Comparison of ENCODE assay signal across 8 cellular contexts in the genomic region with DNA sequence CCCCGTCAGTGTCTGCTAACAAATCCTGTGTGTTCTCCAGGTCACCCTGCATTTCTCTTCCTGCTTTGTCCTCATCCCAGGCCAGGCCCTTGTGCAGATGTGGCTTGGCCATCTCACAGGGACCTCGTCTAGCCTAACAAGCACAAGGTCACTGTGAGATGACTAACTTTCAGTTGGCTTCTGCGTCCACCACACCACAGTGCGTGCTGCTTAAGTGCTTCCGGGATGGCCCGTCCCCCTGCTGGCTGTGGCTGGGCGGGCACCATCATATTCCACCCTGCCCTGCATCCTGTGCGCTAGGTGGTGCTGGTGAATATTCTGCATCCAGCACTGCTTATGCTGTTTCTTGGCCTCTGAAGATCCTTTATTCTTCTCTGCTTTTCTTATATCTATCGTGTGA. TPM values are rescaled to one million over a fixed set of nuclear protein-coding genes. Genes with fewer than 3 reads are reported as not detected.
DNase-seq lines count a peak whose midpoint lies in the region; ATAC-seq, FAIRE-seq and TF ChIP-seq lines count a peak whose summit lies in the region.

No MANE protein-coding gene starts in this region.

- no peaks in the 10 kb centered on the region for H3K4me1 Mint-ChIP-seq in naive thymus-derived CD4-positive, alpha-beta T cell

- H3K4me3 ChIP-seq in DND-41 (ENCODE audit: low read depth in 1 of 2, low read length in 2 of 2) (no peak overlapping the region), K562 (no peak overlapping the region)
- no peak overlapping the region for H3K4me3 ChIP-seq in naive thymus-derived CD4-positive, alpha-beta T cell (ENCODE audit: low read length)

- peak in 1 of 2 experiments; percentile 9; a peak in 1 of 4 replicates for TF ChIP-seq RAD21 in K562 (CRISPR knock-in tag; conservative IDR thresholded peaks at IDR 0.05 in 1 of 2, IDR thresholded peaks at IDR 0.05 in 1 of 2)

- H2AFZ ChIP-seq in DND-41 (ENCODE audit: low read depth, low read length) (no peak overlapping the region), K562 (ENCODE audit: low read depth, low read length) (no peak overlapping the region)

- H3K9ac ChIP-seq in DND-41 (ENCODE audit: low read depth, low read length) (no peak overlapping the region), K562 (ENCODE audit: insufficient read depth in 1 of 2, low read depth in 2 of 2, low read length in 2 of 2) (no peak overlapping the region)

- H3K27ac Mint-ChIP-seq in naive thymus-derived CD4-positive, alpha-beta T cell: peak overlapping the region in 5 of 9 donors; percentile 26 to 82 (median 79)

- CTCF ChIA-PET in K562 (lab: Yijun Ruan, JAX; ENCODE audit: low intra/inter-chr PET ratio): no interaction called here
- CTCF ChIA-PET in naive thymus-derived CD4-positive, alpha-beta T cell (lab: Charles Lee): no interaction called here

- TF ChIP-seq POLR2A in K562 (conservative IDR thresholded peaks at IDR 0.05): no peak

- DNase-seq in DND-41: no peak
- DNase-seq in HPDE6-E6E7 (ENCODE audit: extremely low spot score): peak; percentile 20
- DNase-seq in K562 (ENCODE audit: extremely low read depth in 1 of 4, low spot score in 3 of 4): peak in 3 of 4 experiments; percentile 8 to 20 (median 18)
- no peak for DNase-seq in naive thymus-derived CD4-positive, alpha-beta T cell
- DNase-seq in AML-193 (lab: John Stamatoyannopoulos, UW): no peak
- no peak for DNase-seq in NCI-H1092 (lab: John Stamatoyannopoulos, UW)
- DNase-seq in cerebellum (ENCODE audit: low spot score): no peak

- H3K9me3 ChIP-seq in DND-41 (ENCODE audit: insufficient read depth, low read length, severe bottlenecking) (no peaks in the 10 kb centered on the region), K562 (replicated peaks; ENCODE audit: control insufficient read depth, insufficient read depth, low read depth, low read length) (no peaks in the 10 kb centered on the region)
- no peaks in the 10 kb centered on the region for H3K9me3 ChIP-seq in naive thymus-derived CD4-positive, alpha-beta T cell (ENCODE audit: control insufficient read depth in 2 of 3, low read length in 3 of 3)

- H4K20me1 ChIP-seq in DND-41 (ENCODE audit: insufficient read depth, low read length) (no peaks in the 10 kb centered on the region), K562 (replicated peaks; ENCODE audit: control insufficient read depth, insufficient read depth, low read length) (no peaks in the 10 kb centered on the region)

- in situ Hi-C loops in K562 (cut with MboI): no loop called here

- POLR2A ChIA-PET in K562 (lab: Yijun Ruan, JAX): no interaction called here
- POLR2A ChIA-PET in naive thymus-derived CD4-positive, alpha-beta T cell (lab: Charles Lee): no interaction called here

- BruUV-seq in K562 (replicated peaks; lab: Mats Ljungman, UMichigan): no TSS peak

- H3K36me3 Mint-ChIP-seq in naive thymus-derived CD4-positive, alpha-beta T cell: peaks cover 0 to 82% (median 7%) of the 10 kb centered on the region in 5 donors

- no peak overlapping the region for H3K4me3 Mint-ChIP-seq in naive thymus-derived CD4-positive, alpha-beta T cell

- TF ChIP-seq EP300 in K562 (IDR thresholded peaks at IDR 0.05; ENCODE audit: low read length): no peak

- H3K27me3 ChIP-seq in DND-41 (ENCODE audit: insufficient read depth, low read length, poor library complexity): no peaks in the 10 kb centered on the region
- H3K27me3 ChIP-seq in K562 (ENCODE audit: control insufficient read depth in 2 of 2, insufficient read depth in 2 of 2, low read length in 2 of 2): no peaks in the 10 kb centered on the region
- no peaks in the 10 kb centered on the region for H3K27me3 ChIP-seq in naive thymus-derived CD4-positive, alpha-beta T cell (ENCODE audit: control insufficient read depth in 2 of 2, insufficient read depth in 2 of 2, low read length in 2 of 2)

- no peaks in the 10 kb centered on the region for H3K9me1 ChIP-seq in K562 (ENCODE audit: control insufficient read depth, insufficient read depth, low read length)

- WGBS in K562 (ENCODE audit: insufficient coverage, low coverage, missing lambda C conversion rate): 83% methylated on average over 5 of the region's 9 CpGs

- H3K4me2 ChIP-seq in DND-41 (ENCODE audit: insufficient read depth, low read length) (no peak overlapping the region), K562 (ENCODE audit: insufficient read depth, low read length) (no peak overlapping the region)

- H3K79me2 ChIP-seq in DND-41 (ENCODE audit: insufficient read depth, low read length) (no peaks in the 10 kb centered on the region), K562 (ENCODE audit: control insufficient read depth, insufficient read depth, low read length) (no peaks in the 10 kb centered on the region)

- TF ChIP-seq CTCF in DND-41 (IDR thresholded peaks at IDR 0.05; ENCODE audit: borderline replicate concordance, extremely low read depth, low read length, poor library complexity, severe bottlenecking) (peak; percentile 49), K562 (IDR thresholded peaks at IDR 0.05 in 2 of 3, conservative IDR thresholded peaks at IDR 0.05 in 1 of 3; ENCODE audit: insufficient read depth in 2 of 3, low read depth in 1 of 3, low read length in 3 of 3) (peak; percentile 30 to 81 (median 49); a peak in 5 of 6 replicates)

- H3K4me1 ChIP-seq in DND-41 (ENCODE audit: insufficient read depth, low read length): no peaks in the 10 kb centered on the region
- H3K4me1 ChIP-seq in K562 (replicated peaks in 1 of 2; ENCODE audit: control insufficient read depth in 2 of 2, insufficient read depth in 2 of 2, low read length in 2 of 2): peaks cover 0 to 3% of the 10 kb centered on the region in 2 experiments; a peak in 3 of 5 replicates
- H3K4me1 ChIP-seq in naive thymus-derived CD4-positive, alpha-beta T cell (ENCODE audit: control insufficient read depth in 2 of 2, insufficient read depth in 2 of 2, low read length in 2 of 2): no peaks in the 10 kb centered on the region

- H3K27ac ChIP-seq in DND-41 (ENCODE audit: low read length): no peak overlapping the region
- H3K27ac ChIP-seq in K562 (ENCODE audit: extremely low read depth, low read depth, low read length): no peak overlapping the region
- no peak overlapping the region for H3K27ac ChIP-seq in naive thymus-derived CD4-positive, alpha-beta T cell (ENCODE audit: low read depth, low read length)

- H3K27me3 Mint-ChIP-seq in naive thymus-derived CD4-positive, alpha-beta T cell: no peaks in the 10 kb centered on the region

- intact Hi-C loops in K562 (cut with micrococcal nuclease): no loop called here
- intact Hi-C loops in naive thymus-derived CD4-positive, alpha-beta T cell (cut with micrococcal nuclease): no loop called here

- no peaks in the 10 kb centered on the region for H3K9me3 Mint-ChIP-seq in naive thymus-derived CD4-positive, alpha-beta T cell

- ATAC-seq in DND-41 (ENCODE audit: insufficient read depth, low read depth) (peak; percentile 66), K562 (peak; percentile 83), HG03565 (IDR thresholded peaks at IDR 0.05; ENCODE audit: unreplicated experiment) (no peak)
- ATAC-seq in naive thymus-derived CD4-positive, alpha-beta T cell: peak; percentile 84

- H3K36me3 ChIP-seq in DND-41 (ENCODE audit: insufficient read depth, low read length): peaks cover 80% of the 10 kb centered on the region
- peaks cover 96% of the 10 kb centered on the region for H3K36me3 ChIP-seq in K562 (ENCODE audit: control insufficient read depth, insufficient read depth, low read length)
- peaks cover 0 to 86% (median 11%) of the 10 kb centered on the region in 3 experiments for H3K36me3 ChIP-seq in naive thymus-derived CD4-positive, alpha-beta T cell (ENCODE audit: control insufficient read depth in 2 of 3, insufficient read depth in 3 of 3, low read length in 3 of 3)

- FAIRE-seq in K562 (lab: Jason Lieb, UNC): no peak

RNA-seq across cellular contexts. Expression of a gene that starts 33.8 kb away (rescaled TPM):
- 88.9 and 162 TPM in 2 replicates for total RNA-seq in K562 (2011; cell fraction: chromatin; rRNA removed; ENCODE audit: low replicate concordance)
- 63.4 and 67.4 TPM in 2 replicates for total RNA-seq in K562 (2011; cell fraction: nucleolus; rRNA removed)
- 139 and 146 TPM in 2 replicates for total RNA-seq in K562 (2011; cell fraction: nucleoplasm; rRNA removed)
- 142 and 153 TPM in 2 replicates for total RNA-seq in K562 (2014; rRNA removed)
- total RNA-seq in K562 (2014; rRNA removed; fragmentation: Illumina TruSeq; extraction: Trizol): 202 and 217 TPM in 2 replicates
- 192 and 211 TPM in 2 replicates for total RNA-seq in K562 (2015; rRNA removed; fragmentation: Illumina TruSeq; extraction: Trizol)
- total RNA-seq in K562 (2021): 148 and 169 TPM in 2 replicates
- 245 and 364 TPM in 2 replicates for polyA plus RNA-seq in K562 (2011; rRNA removed)
- polyA plus RNA-seq in K562 (2011; cell fraction: cytosol; rRNA removed): 164 and 228 TPM in 2 replicates
- polyA plus RNA-seq in K562 (2011; cell fraction: nucleus; rRNA removed): 132 and 149 TPM in 2 replicates
- polyA plus RNA-seq in K562 (2012): 121 and 217 TPM in 2 replicates
- polyA plus RNA-seq in K562 (2014; fragmentation: Illumina TruSeq; extraction: Trizol): 185 and 215 TPM in 2 replicates
- 10 to 100 TPM; 79.0 to 90.1 TPM for polyA plus RNA-seq in K562 (2014; fragmentation: Nextera tagmentation; extraction: Ambion mirVana)
- 175 and 182 TPM in 2 replicates for polyA plus RNA-seq in K562 (2014; rRNA removed)
- 230 and 285 TPM in 2 replicates for polyA minus RNA-seq in K562 (2011; rRNA and poly(A)+ RNA removed)
- 67.0 and 107 TPM in 2 replicates for polyA minus RNA-seq in K562 (2011; cell fraction: cytosol; rRNA and poly(A)+ RNA removed)
- polyA minus RNA-seq in K562 (2011; cell fraction: nucleus; rRNA and poly(A)+ RNA removed): 33.5 and 54.4 TPM in 2 replicates
- total RNA-seq in naive thymus-derived CD4-positive, alpha-beta T cell: 100 to 1,000 TPM in 1 of 5 experiments, 10 to 100 TPM in 4; 82.9 to 112 (median 94.6) TPM
- polyA plus RNA-seq in naive thymus-derived CD4-positive, alpha-beta T cell: 100 to 1,000 TPM; 115 to 145 TPM
- total RNA-seq in cerebellum: 64.2 TPM

RNA-seq across cellular contexts. Expression of a gene that starts 50.1 kb away (rescaled TPM):
- 10.2 and 35.1 TPM in 2 replicates for total RNA-seq in K562 (2011; cell fraction: chromatin; rRNA removed; ENCODE audit: low replicate concordance)
- total RNA-seq in K562 (2011; cell fraction: nucleolus; rRNA removed): 6.0 and 10.1 TPM in 2 replicates
- total RNA-seq in K562 (2011; cell fraction: nucleoplasm; rRNA removed): 18.3 and 28.6 TPM in 2 replicates
- total RNA-seq in K562 (2014; rRNA removed): 23.7 and 23.8 TPM in 2 replicates
- total RNA-seq in K562 (2014; rRNA removed; fragmentation: Illumina TruSeq; extraction: Trizol): 35.8 and 38.9 TPM in 2 replicates
- 30.5 and 32.1 TPM in 2 replicates for total RNA-seq in K562 (2015; rRNA removed; fragmentation: Illumina TruSeq; extraction: Trizol)
- 27.1 and 27.9 TPM in 2 replicates for total RNA-seq in K562 (2021)
- 27.3 and 41.4 TPM in 2 replicates for polyA plus RNA-seq in K562 (2011; rRNA removed)
- 10.5 and 17.0 TPM in 2 replicates for polyA plus RNA-seq in K562 (2011; cell fraction: cytosol; rRNA removed)
- polyA plus RNA-seq in K562 (2011; cell fraction: nucleus; rRNA removed): 27.6 and 31.8 TPM in 2 replicates
- polyA plus RNA-seq in K562 (2012): 17.5 and 21.7 TPM in 2 replicates
- polyA plus RNA-seq in K562 (2014; fragmentation: Illumina TruSeq; extraction: Trizol): 36.6 and 47.0 TPM in 2 replicates
- polyA plus RNA-seq in K562 (2014; fragmentation: Nextera tagmentation; extraction: Ambion mirVana): 10 to 100 TPM; 13.1 to 21.4 TPM
- 31.6 TPM in 2 replicates for polyA plus RNA-seq in K562 (2014; rRNA removed)
- 21.9 and 27.9 TPM in 2 replicates for polyA minus RNA-seq in K562 (2011; rRNA and poly(A)+ RNA removed)
- 7.4 and 12.7 TPM in 2 replicates for polyA minus RNA-seq in K562 (2011; cell fraction: cytosol; rRNA and poly(A)+ RNA removed)
- 7.1 and 10.2 TPM in 2 replicates for polyA minus RNA-seq in K562 (2011; cell fraction: nucleus; rRNA and poly(A)+ RNA removed)
- total RNA-seq in naive thymus-derived CD4-positive, alpha-beta T cell: 10 to 100 TPM; 11.9 to 23.1 (median 17.3) TPM
- 10 to 100 TPM; 16.0 to 22.1 TPM for polyA plus RNA-seq in naive thymus-derived CD4-positive, alpha-beta T cell
- total RNA-seq in cerebellum: 10.3 TPM

Comparison
In these comparisons a context has a peak if more than half of its experiments do, and no peak if none do; other contexts are left out.
1. DNase-seq: peak in HPDE6-E6E7 (single experiment) and K562 (3 of 4); none in DND-41 (single experiment), naive thymus-derived CD4-positive, alpha-beta T cell (0 of 9), AML-193 (0 of 2), NCI-H1092 (single experiment) and cerebellum (single experiment).